8 cellular contexts compared by ENCODE assay signal in genomic region chr1:1919304-1920056, GRCh38. TPM values are rescaled to one million over a fixed set of nuclear protein-coding genes. Genes with fewer than 3 reads are reported as not detected.
A peak's percentile ranks its signal among the peaks of the same experiment; 100 is the strongest.
DNase-seq lines count a peak whose midpoint lies in the region; ATAC-seq, FAIRE-seq and TF ChIP-seq lines count a peak whose summit lies in the region.

No MANE protein-coding gene starts in this region.

- H3K27ac ChIP-seq in gastroesophageal sphincter (peak overlapping the region in 3 of 4 donors; percentile 77 to 81 (median 79)), neutrophil (peak overlapping the region; percentile 51), subcutaneous abdominal adipose tissue (ENCODE audit: low read depth, low read length) (peak overlapping the region; percentile 16)

- H3K36me3 ChIP-seq in HAP-1 (replicated peaks) (no peaks in the 10 kb centered on the region), MG63 (no peaks in the 10 kb centered on the region), gastroesophageal sphincter (no peaks in the 10 kb centered on the region), neutrophil (no peaks in the 10 kb centered on the region), subcutaneous abdominal adipose tissue (ENCODE audit: control insufficient read depth in 5 of 5, insufficient read depth in 5 of 5, low read length in 5 of 5) (no peaks in the 10 kb centered on the region)

- H3K27me3 ChIP-seq in HAP-1 (ENCODE audit: low read depth) (no peaks in the 10 kb centered on the region), MG63 (no peaks in the 10 kb centered on the region), gastroesophageal sphincter (no peaks in the 10 kb centered on the region), neutrophil (peaks cover 40% of the 10 kb centered on the region), subcutaneous abdominal adipose tissue (ENCODE audit: control insufficient read depth in 5 of 5, insufficient read depth in 4 of 5, low read length in 5 of 5) (peaks cover 0 to 3% (median 0%) of the 10 kb centered on the region in 5 donors)

- TF ChIP-seq CTCF in gastroesophageal sphincter (IDR thresholded peaks at IDR 0.05) = no peak
- TF ChIP-seq CTCF in neutrophil (IDR thresholded peaks at IDR 0.05) = no peak

- in situ Hi-C loops in HAP-1 (cut with MboI; ENCODE audit: low sequenced_read_pairs) = no loop called here

- peak; percentile 92 for ATAC-seq in gastroesophageal sphincter

- peak overlapping the region in 2 of 5 donors; percentile 25 to 27 for H3K9ac ChIP-seq in subcutaneous abdominal adipose tissue (ENCODE audit: low read length in 5 of 5)

- 40% methylated on average over 1 of the region's 62 CpGs; no CpG with 5 or more reads in 1 of the 2 donors for WGBS in gastroesophageal sphincter (ENCODE audit: low coverage in 1 of 2), 2 donors

- H3K4me1 ChIP-seq in HAP-1 = peaks cover 11% of the 10 kb centered on the region
- H3K4me1 ChIP-seq in gastroesophageal sphincter = peaks cover 3 to 23% (median 11%) of the 10 kb centered on the region in 3 donors
- H3K4me1 ChIP-seq in neutrophil (ENCODE audit: control insufficient read depth in 1 of 2, insufficient read depth in 1 of 2, low read depth in 1 of 2, low read length in 1 of 2) = peaks cover 9 to 31% of the 10 kb centered on the region in 2 experiments
- H3K4me1 ChIP-seq in subcutaneous abdominal adipose tissue (ENCODE audit: control insufficient read depth in 5 of 5, insufficient read depth in 5 of 5, low read length in 5 of 5) = peaks cover 2 to 22% (median 16%) of the 10 kb centered on the region in 5 donors

- peak; percentile 99 for FAIRE-seq in G401.6 (lab: Jason Lieb, UNC)

- no peaks in the 10 kb centered on the region for H3K9me3 ChIP-seq in HAP-1
- H3K9me3 ChIP-seq in MG63 = no peaks in the 10 kb centered on the region
- H3K9me3 ChIP-seq in gastroesophageal sphincter = no peaks in the 10 kb centered on the region
- H3K9me3 ChIP-seq in neutrophil = no peaks in the 10 kb centered on the region
- H3K9me3 ChIP-seq in subcutaneous abdominal adipose tissue (ENCODE audit: control insufficient read depth in 5 of 5, low read length in 5 of 5) = no peaks in the 10 kb centered on the region

- TF ChIP-seq POLR2A in gastroesophageal sphincter (IDR thresholded peaks at IDR 0.05) = no peak

- TF ChIP-seq EP300 in gastroesophageal sphincter (IDR thresholded peaks at IDR 0.05) = no peak

- DNase-seq in HAP-1 (ENCODE audit: low spot score in 2 of 2) (peak; percentile 94 to 100), MG63 (peak; percentile 93), SIG-M5 treated with dmso at 0.1 percent for 504 hours (lab: John Stamatoyannopoulos, UW; ENCODE audit: unreplicated experiment) (peak; percentile 90)
- DNase-seq in activated gamma-delta T cell treated with anti-CD3 and anti-CD28 coated beads, Interleukin-2, amount 50 U/mL, for 16 hours (ENCODE audit: low read depth) = peak; percentile 98

- H3K4me3 ChIP-seq in HAP-1 = peak overlapping the region; percentile 44
- peak overlapping the region; percentile 38 for H3K4me3 ChIP-seq in MG63
- peak overlapping the region; percentile 37 to 66 for H3K4me3 ChIP-seq in gastroesophageal sphincter
- peak overlapping the region; percentile 71 to 77 for H3K4me3 ChIP-seq in neutrophil (ENCODE audit: low read depth in 1 of 2, low read length in 1 of 2)
- peak overlapping the region in 4 of 5 donors; percentile 42 to 67 (median 60) for H3K4me3 ChIP-seq in subcutaneous abdominal adipose tissue (ENCODE audit: low read depth in 1 of 5, low read length in 5 of 5)

RNA-seq across cellular contexts. Expression of gene TMEM52, which starts 0.4 kb away (rescaled TPM):
- total RNA-seq in MG63 (2014; rRNA removed; shearing (Covaris generic); ENCODE audit: low replicate concordance) = not detected in 2 replicates
- total RNA-seq in gastroesophageal sphincter = 1 to 10 TPM in 3 of 4 donors, under 1 TPM in 1; 0.40 to 3.1 (median 1.8) TPM

RNA-seq across cellular contexts. Expression of gene CALML6, which starts 4.4 kb away (rescaled TPM):
- total RNA-seq in MG63 (2014; rRNA removed; shearing (Covaris generic); ENCODE audit: low replicate concordance) = 0.20 TPM in 1 of 2 replicates, not detected in the other
- under 1 TPM in 2 of 4 donors, not detected in 2; 0.40 to 0.47 TPM for total RNA-seq in gastroesophageal sphincter

RNA-seq across cellular contexts. Expression of gene GNB1, which starts 28.6 kb away (rescaled TPM):
- total RNA-seq in MG63 (2014; rRNA removed; shearing (Covaris generic); ENCODE audit: low replicate concordance) = 327 and 329 TPM in 2 replicates
- 100 to 1,000 TPM; 129 to 175 (median 136) TPM for total RNA-seq in gastroesophageal sphincter

Comparison
In these comparisons a context has a peak if more than half of its experiments do, and no peak if none do; other contexts are left out.
1. Peak in every context shown above with its lines: DNase-seq, ATAC-seq, H3K4me3 ChIP-seq and H3K27ac ChIP-seq.
2. H3K27ac ChIP-seq: peak in every context shown above with its lines; median percentile 79 in gastroesophageal sphincter; 51 in neutrophil; 16 in subcutaneous abdominal adipose tissue.